In the genomic region with DNA sequence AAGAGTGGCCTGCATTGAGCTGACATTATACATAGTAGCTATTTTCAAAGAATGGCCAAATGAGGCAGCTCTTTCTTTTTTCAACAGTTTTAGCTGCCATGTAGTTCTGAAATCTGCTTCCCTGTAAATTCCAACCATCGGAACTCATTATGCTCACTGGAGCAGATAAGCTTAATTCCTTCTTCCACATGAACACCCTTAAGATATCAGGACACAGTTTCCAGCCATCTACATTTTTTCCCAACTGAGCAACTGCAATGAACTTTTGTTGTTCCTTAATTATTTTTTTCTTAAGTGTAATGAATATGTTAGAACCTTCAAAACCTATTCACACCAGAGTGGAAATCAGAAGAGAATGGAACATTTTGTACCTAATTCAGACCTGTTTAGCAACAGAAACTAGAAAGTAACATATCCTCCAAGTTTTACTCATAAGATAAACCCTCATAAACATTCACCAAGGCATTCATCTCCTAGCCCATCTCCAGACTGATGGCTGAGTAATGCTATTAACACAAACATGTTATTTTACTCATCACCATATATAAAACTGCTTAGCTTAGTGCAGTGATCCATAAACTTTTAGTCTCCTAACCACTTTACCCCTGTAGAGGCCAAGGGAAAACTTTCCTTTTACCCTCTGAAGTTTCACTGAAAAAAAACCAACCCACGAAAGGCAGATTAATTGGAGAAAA, we compare ENCODE assay signal across 25 cellular contexts.
DNase-seq lines count a peak whose midpoint lies in the region; ATAC-seq, FAIRE-seq and TF ChIP-seq lines count a peak whose summit lies in the region.
"Had no signal": no experiment of that assay in that cellular context is flagged by ENCODE, and none has a peak within 500 bp of the region (broad histone marks: within the 10 kb centered on the region; RNA-seq: fewer than 3 reads in every experiment).

No MANE protein-coding gene starts in this region.

- no peak overlapping the region for H3K27ac Mint-ChIP-seq in endodermal cell

- peak overlapping the region; percentile 3 for H3K4me2 ChIP-seq in skeletal muscle satellite cell (ENCODE audit: low read length)
- H3K4me2 ChIP-seq: BLaER1 treated with 17β-estradiol and CSF1 and Interleukin-3, amounts not matched to agents 10 nM and 100 nM had no signal

- H3K9me3 ChIP-seq in skeletal muscle satellite cell (replicated peaks; ENCODE audit: low read length) = no peaks in the 10 kb centered on the region
- no peaks in the 10 kb centered on the region for H3K9me3 ChIP-seq in kidney (ENCODE audit: control insufficient read depth in 1 of 2, low read length in 2 of 2)
- no peaks in the 10 kb centered on the region for H3K9me3 ChIP-seq in endodermal cell (ENCODE audit: control insufficient read depth, low read length)
- H3K9me3 ChIP-seq: ascending aorta; BLaER1 treated with 17β-estradiol and CSF1 and Interleukin-3, amounts not matched to agents 10 nM and 100 nM; right atrium auricular region; tibial nerve had no signal

- TF ChIP-seq CTCF in kidney epithelial cell (IDR thresholded peaks at IDR 0.05; ENCODE audit: insufficient read depth, low read length, poor library complexity, severe bottlenecking) (no peak), kidney (IDR thresholded peaks at IDR 0.05; ENCODE audit: borderline replicate concordance, extremely low read depth, insufficient read depth) (no peak), endodermal cell (conservative IDR thresholded peaks at IDR 0.05) (no peak)

- no peaks in the 10 kb centered on the region for H3K4me1 Mint-ChIP-seq in endodermal cell

- no peaks in the 10 kb centered on the region for H3K36me3 Mint-ChIP-seq in endodermal cell (ENCODE audit: low read depth)

- intact Hi-C loops in kidney (cut with DNase I) = no loop called here

- H3K36me3 ChIP-seq in kidney epithelial cell (ENCODE audit: control insufficient read depth, insufficient read depth, low read length) (no peaks in the 10 kb centered on the region), skeletal muscle satellite cell (ENCODE audit: insufficient read depth, low read length) (no peaks in the 10 kb centered on the region), kidney (ENCODE audit: control insufficient read depth in 1 of 2, insufficient read depth in 2 of 2, low read length in 2 of 2) (no peaks in the 10 kb centered on the region), endodermal cell (ENCODE audit: control insufficient read depth, insufficient read depth, low read length) (no peaks in the 10 kb centered on the region)
- H3K36me3 ChIP-seq: ascending aorta; BLaER1 treated with 17β-estradiol and CSF1 and Interleukin-3, amounts not matched to agents 10 nM and 100 nM; right atrium auricular region; tibial nerve had no signal

- no peak for ATAC-seq in GM21390 (IDR thresholded peaks at IDR 0.05; ENCODE audit: unreplicated experiment)
- ATAC-seq: foreskin keratinocyte, left colon had no signal

- FAIRE-seq in RCC 7860 (lab: Jason Lieb, UNC) (peak; percentile 82), kidney (lab: Jason Lieb, UNC) (no peak)
- FAIRE-seq: GM12891 had no signal

- 92 to 100% methylated on average over 1 to 2 of the region's 2 CpGs for WGBS in endodermal cell (ENCODE audit: insufficient coverage in 1 of 2, insufficient read length in 1 of 2), 2 experiments

- peaks cover 15% of the 10 kb centered on the region for H3K4me1 ChIP-seq in skeletal muscle satellite cell (ENCODE audit: control insufficient read depth, insufficient read depth, low read length)
- H3K4me1 ChIP-seq in kidney (ENCODE audit: control insufficient read depth in 1 of 2, insufficient read depth in 1 of 2, low read depth in 1 of 2, low read length in 2 of 2) = no peaks in the 10 kb centered on the region
- no peaks in the 10 kb centered on the region for H3K4me1 ChIP-seq in endodermal cell (ENCODE audit: control insufficient read depth, insufficient read depth, low read length)
- H3K4me1 ChIP-seq: ascending aorta; BLaER1 treated with 17β-estradiol and CSF1 and Interleukin-3, amounts not matched to agents 10 nM and 100 nM; foreskin keratinocyte; right atrium auricular region; tibial nerve had no signal

- no peak overlapping the region for H3K27ac ChIP-seq in kidney (ENCODE audit: low read depth in 2 of 2, low read length in 2 of 2)
- H3K27ac ChIP-seq in endodermal cell (ENCODE audit: low read depth, low read length) = no peak overlapping the region
- H3K27ac ChIP-seq: ascending aorta; BLaER1 treated with 17β-estradiol and CSF1 and Interleukin-3, amounts not matched to agents 10 nM and 100 nM; coronary artery; foreskin keratinocyte; right atrium auricular region; tibial nerve had no signal

- DNase-seq in HCEC 1CT = peak; percentile 36
- peak; percentile 26 for DNase-seq in RCC 7860 (ENCODE audit: low spot score)
- DNase-seq in kidney epithelial cell (ENCODE audit: low read depth) = peak; percentile 10
- DNase-seq in kidney = no peak
- no peak for DNase-seq in endodermal cell
- DNase-seq: activated CD4-positive, alpha-beta T cell treated with anti-CD3 and anti-CD28 coated beads, Interleukin-2, amount 50 U/mL, for 4 hours; activated naive CD4-positive, alpha-beta T cell; activated T-cell treated with anti-CD3 and anti-CD28 coated beads for 4 hours; Kasumi-1; left colon; NCI-H1105; NCI-H2081 treated with DMSO at 0.1 percent for 48 hours; NCI-H526; SHP77 treated with DMSO at 0.1 percent for 48 hours; stimulated activated naive CD4-positive, alpha-beta T cell; T-helper 1 cell had no signal

- H3K4me3 Mint-ChIP-seq in endodermal cell = no peak overlapping the region

- H3K4me3 ChIP-seq in kidney epithelial cell (ENCODE audit: low read depth, low read length) (no peak overlapping the region), skeletal muscle satellite cell (ENCODE audit: low read length) (no peak overlapping the region), kidney (ENCODE audit: low read length in 2 of 2) (no peak overlapping the region), endodermal cell (ENCODE audit: low read length) (no peak overlapping the region)
- H3K4me3 ChIP-seq: ascending aorta; BLaER1 treated with 17β-estradiol and CSF1 and Interleukin-3, amounts not matched to agents 10 nM and 100 nM; coronary artery; right atrium auricular region; tibial nerve had no signal

- no peaks in the 10 kb centered on the region for H3K27me3 ChIP-seq in kidney epithelial cell (ENCODE audit: control insufficient read depth, insufficient read depth, low read length)
- no peaks in the 10 kb centered on the region for H3K27me3 ChIP-seq in skeletal muscle satellite cell (ENCODE audit: control insufficient read depth, insufficient read depth, low read length)
- H3K27me3 ChIP-seq in endodermal cell (ENCODE audit: control insufficient read depth, insufficient read depth, low read length, poor library complexity, severe bottlenecking) = no peaks in the 10 kb centered on the region
- H3K27me3 ChIP-seq: ascending aorta; BLaER1 treated with 17β-estradiol and CSF1 and Interleukin-3, amounts not matched to agents 10 nM and 100 nM; foreskin keratinocyte; right atrium auricular region; tibial nerve had no signal

- H3K9ac ChIP-seq in skeletal muscle satellite cell (ENCODE audit: low read depth, low read length) (no peak overlapping the region), kidney (ENCODE audit: low read length in 2 of 2) (no peak overlapping the region), endodermal cell (ENCODE audit: extremely low read depth, low read length, poor library complexity, severe bottlenecking) (no peak overlapping the region)
- H3K9ac ChIP-seq: BLaER1 treated with 17β-estradiol and CSF1 and Interleukin-3, amounts not matched to agents 10 nM and 100 nM had no signal

- no peaks in the 10 kb centered on the region for H3K27me3 Mint-ChIP-seq in endodermal cell (ENCODE audit: insufficient read depth)

- no peaks in the 10 kb centered on the region for H3K9me3 Mint-ChIP-seq in endodermal cell

Comparison
In these comparisons a context has a peak if more than half of its experiments do, and no peak if none do; other contexts are left out.
1. DNase-seq: peak in HCEC 1CT (single experiment), RCC 7860 (single experiment) and kidney epithelial cell (single experiment); none in kidney (single experiment) and endodermal cell (single experiment).